ENCODE assay signal across 13 cellular contexts in genomic region chr17:28575126-28575795, GRCh38. TPM values are rescaled to one million over a fixed set of nuclear protein-coding genes. Genes with fewer than 3 reads are reported as not detected.
DNase-seq lines count a peak whose midpoint lies in the region; ATAC-seq, FAIRE-seq and TF ChIP-seq lines count a peak whose summit lies in the region.
"Had no signal": no experiment of that assay in that cellular context is flagged by ENCODE, and none has a peak within 500 bp of the region (broad histone marks: within the 10 kb centered on the region; RNA-seq: fewer than 3 reads in every experiment).

No MANE protein-coding gene starts in this region.

- BruUV-seq in HCT116 (replicated peaks; lab: Mats Ljungman, UMichigan): no TSS peak

- RAD21 ChIA-PET in HCT116 (lab: Charles Lee; ENCODE audit: low non-redundant PET in 1 of 2, low total read pairs in 2 of 2, uncharacterized antibody in 2 of 2, unreplicated experiment in 2 of 2): no interaction called here

- peak; percentile 31 for DNase-seq in ELF-1 (ENCODE audit: low read depth, low spot score)
- no peak for DNase-seq in HCT116 (ENCODE audit: low read depth, low spot score)
- peak; percentile 70 for DNase-seq in cerebellum (ENCODE audit: low spot score)
- DNase-seq in mesenteric fat pad (ENCODE audit: low spot score): peak; percentile 80
- no peak for DNase-seq in activated T-cell treated with anti-CD3 and anti-CD28 coated beads, Interleukin-2, amount 50 U/mL, for 48 hours
- DNase-seq in urothelium cell line (ENCODE audit: low spot score): no peak
- DNase-seq in esophagus muscularis mucosa (ENCODE audit: extremely low spot score): no peak
- DNase-seq: activated T-cell treated with anti-CD3 and anti-CD28 coated beads, Interleukin-2, amount 50 U/mL, for 4 hours; dermis blood vessel endothelial cell; NCI-H1694 treated with DMSO at 0.1 percent for 48 hours; upper lobe of right lung had no signal

- POLR2A ChIA-PET in HCT116 (lab: Charles Lee): no interaction called here

- 0 out of 6 replicates have a peak, but pooled peaks of 1 of the 3 experiments have one; percentile 10 for TF ChIP-seq CTCF in HCT116 (IDR thresholded peaks at IDR 0.05 in 2 of 3, conservative IDR thresholded peaks at IDR 0.05 in 1 of 3; ENCODE audit: borderline replicate concordance in 1 of 3, insufficient read depth in 1 of 3, low read depth in 2 of 3, low read length in 2 of 3)
- no peak for TF ChIP-seq CTCF in esophagus muscularis mucosa (IDR thresholded peaks at IDR 0.05)

- CTCF ChIA-PET in HCT116 (lab: Charles Lee): no interaction called here

- intact Hi-C loops in HCT116 (cut with micrococcal nuclease) (no loop called here), esophagus muscularis mucosa (cut with DNase I) (no loop called here)

- H3K4me2 ChIP-seq in HCT116 (ENCODE audit: low read length): peak overlapping the region; percentile 50; the same call in 1 of the 2 replicates

- FAIRE-seq in urothelium cell line (lab: Jason Lieb, UNC): no peak

- no peaks in the 10 kb centered on the region for H3K27me3 ChIP-seq in HCT116 (ENCODE audit: insufficient read depth, low read length)
- H3K27me3 ChIP-seq in esophagus muscularis mucosa: no peaks in the 10 kb centered on the region
- H3K27me3 ChIP-seq: gastroesophageal sphincter, upper lobe of right lung had no signal

- H2AFZ ChIP-seq in HCT116 (ENCODE audit: low read depth, low read length, poor library complexity, severe bottlenecking): no peak overlapping the region

- ATAC-seq in HCT116: no peak
- ATAC-seq: activated T-cell treated with anti-CD3 and anti-CD28 coated beads, Interleukin-2, amount 50 U/mL, for 4 hours; gastroesophageal sphincter; Panc1; upper lobe of right lung had no signal

- TF ChIP-seq POLR2A in HCT116 (IDR thresholded peaks at IDR 0.05; ENCODE audit: borderline replicate concordance, extremely low read depth, insufficient read depth, insufficient read length): no peak
- TF ChIP-seq POLR2A in esophagus muscularis mucosa (IDR thresholded peaks at IDR 0.05; ENCODE audit: low read depth): no peak

- H3K9me3 ChIP-seq in HCT116 (ENCODE audit: control insufficient read depth in 1 of 2, insufficient read depth in 1 of 2, low read depth in 1 of 2, low read length in 2 of 2) (no peaks in the 10 kb centered on the region), esophagus muscularis mucosa (no peaks in the 10 kb centered on the region)
- H3K9me3 ChIP-seq: gastroesophageal sphincter, upper lobe of right lung had no signal

- no peak overlapping the region for H3K9ac ChIP-seq in HCT116 (ENCODE audit: low read length)

- WGBS in esophagus muscularis mucosa: 94% methylated on average over 14 of the region's 14 CpGs

- no peaks in the 10 kb centered on the region for H4K20me1 ChIP-seq in HCT116 (ENCODE audit: insufficient read depth)

- no peak overlapping the region for H3K4me3 ChIP-seq in HCT116 (replicated peaks in 1 of 2; ENCODE audit: low read depth in 1 of 2, low read length in 2 of 2)
- H3K4me3 ChIP-seq in esophagus muscularis mucosa: no peak overlapping the region
- H3K4me3 ChIP-seq: upper lobe of right lung had no signal

- H3K27ac ChIP-seq in HCT116 (ENCODE audit: low read depth, low read length) (no peak overlapping the region), esophagus muscularis mucosa (replicated peaks in 1 of 4) (no peak overlapping the region)
- H3K27ac ChIP-seq: gastroesophageal sphincter, upper lobe of right lung had no signal

- no peak for TF ChIP-seq EP300 in esophagus muscularis mucosa (IDR thresholded peaks at IDR 0.05)

- no peak for TF ChIP-seq RAD21 in HCT116 (IDR thresholded peaks at IDR 0.05; ENCODE audit: low read depth)

- peaks cover 9% of the 10 kb centered on the region; the same call in 1 of the 2 replicates for H3K79me2 ChIP-seq in HCT116 (ENCODE audit: insufficient read depth, low read length)

- no peaks in the 10 kb centered on the region for H3K9me2 ChIP-seq in HCT116 (ENCODE audit: insufficient read depth)

- H3K36me3 ChIP-seq in HCT116 (ENCODE audit: control insufficient read depth in 1 of 2, insufficient read depth in 2 of 2, low read length in 2 of 2) (peaks cover 15 to 18% of the 10 kb centered on the region in 2 experiments; a peak in 3 of 4 replicates), esophagus muscularis mucosa (peaks cover 0 to 11% (median 2%) of the 10 kb centered on the region in 4 donors)
- H3K36me3 ChIP-seq: upper lobe of right lung had no signal

- H3K4me1 ChIP-seq in HCT116 (ENCODE audit: control insufficient read depth in 1 of 2, insufficient read depth in 2 of 2, low read length in 2 of 2): peaks cover 6 to 23% of the 10 kb centered on the region in 2 experiments; a peak in 3 of 4 replicates
- H3K4me1 ChIP-seq in esophagus muscularis mucosa: peaks cover 27 to 41% (median 37%) of the 10 kb centered on the region in 4 donors

TF ChIP-seq in HCT116, 20 proteins besides CTCF, POLR2A, EP300 and RAD21:
- TF ChIP-seq ZFX (IDR thresholded peaks at IDR 0.05): no peak
- no peak for TF ChIP-seq SRF (IDR thresholded peaks at IDR 0.05; ENCODE audit: low read depth)

RNA-seq across cellular contexts. Expression of gene ALDOC, which starts 1.4 kb away (rescaled TPM):
- 82.8 TPM for total RNA-seq in HCT116 (2021; ENCODE audit: unreplicated experiment)
- polyA plus RNA-seq in HCT116 (2012): 379 and 483 TPM in 2 replicates
- total RNA-seq in cerebellum: 87.4 TPM
- total RNA-seq in mesenteric fat pad: 24.8 TPM
- total RNA-seq in esophagus muscularis mucosa: 10 to 100 TPM; 21.6 to 49.5 (median 27.5) TPM

RNA-seq across cellular contexts. Expression of gene PIGS, which starts 3.9 kb away (rescaled TPM):
- total RNA-seq in HCT116 (2021; ENCODE audit: unreplicated experiment): 45.8 TPM
- 48.3 and 52.0 TPM in 2 replicates for polyA plus RNA-seq in HCT116 (2012)
- 24.8 TPM for total RNA-seq in cerebellum
- 50.7 TPM for total RNA-seq in mesenteric fat pad
- 10 to 100 TPM; 41.9 to 55.5 (median 47.2) TPM for total RNA-seq in esophagus muscularis mucosa

RNA-seq across cellular contexts. Expression of gene UNC119, which starts 22.8 kb away (rescaled TPM):
- total RNA-seq in HCT116 (2021; ENCODE audit: unreplicated experiment) (43.2 TPM), cerebellum (33.8 TPM), mesenteric fat pad (23.0 TPM), esophagus muscularis mucosa (10 to 100 TPM; 16.1 to 36.3 (median 23.2) TPM)
- 36.9 and 40.4 TPM in 2 replicates for polyA plus RNA-seq in HCT116 (2012)

RNA-seq across cellular contexts. Expression of gene SPAG5, which starts 23.6 kb away (rescaled TPM):
- total RNA-seq in HCT116 (2021; ENCODE audit: unreplicated experiment) (94.9 TPM), cerebellum (21.9 TPM), mesenteric fat pad (3.1 TPM), esophagus muscularis mucosa (1 to 10 TPM in 1 of 4 donors, under 1 TPM in 3; 0.83 to 1.7 (median 0.97) TPM)
- polyA plus RNA-seq in HCT116 (2012): 77.7 and 92.1 TPM in 2 replicates

RNA-seq across cellular contexts. Expression of gene RSKR, which starts 38.7 kb away (rescaled TPM):
- total RNA-seq in HCT116 (2021; ENCODE audit: unreplicated experiment) (18.9 TPM), cerebellum (34.7 TPM), mesenteric fat pad (7.6 TPM), esophagus muscularis mucosa (1 to 10 TPM; 2.3 to 4.2 (median 4.1) TPM)
- 9.5 and 9.7 TPM in 2 replicates for polyA plus RNA-seq in HCT116 (2012)

Comparison
In these comparisons a context has a peak if more than half of its experiments do, and no peak if none do; other contexts are left out.
1. DNase-seq: peak in ELF-1 (single experiment), cerebellum (single experiment) and mesenteric fat pad (single experiment); none in HCT116 (single experiment), activated T-cell treated with anti-CD3 and anti-CD28 coated beads, Interleukin-2, amount 50 U/mL, for 48 hours (0 of 2), urothelium cell line (single experiment) and esophagus muscularis mucosa (single experiment).